Comparison of ENCODE assay signal across 8 cellular contexts in the genomic region with DNA sequence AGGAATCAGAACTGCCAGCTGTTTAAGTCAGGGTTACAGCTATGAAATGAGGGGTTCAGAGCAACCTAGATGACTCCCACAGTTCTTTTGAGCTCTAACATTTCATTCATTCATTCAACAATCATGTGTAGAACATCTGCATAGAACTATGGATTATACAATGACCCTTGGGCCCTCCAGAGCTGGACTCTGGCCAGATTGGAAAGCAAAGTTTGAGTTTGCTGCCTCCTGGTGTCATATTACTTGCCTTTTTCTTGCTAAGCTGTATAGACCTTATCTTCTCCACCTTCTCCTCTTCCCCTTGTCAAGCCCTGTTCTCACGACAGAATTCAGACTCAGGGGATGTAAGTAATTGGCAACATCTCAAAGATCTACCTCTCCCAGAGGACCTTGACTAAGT. TPM values are rescaled to one million over a fixed set of nuclear protein-coding genes. Genes with fewer than 3 reads are reported as not detected.
DNase-seq lines count a peak whose midpoint lies in the region; ATAC-seq, FAIRE-seq and TF ChIP-seq lines count a peak whose summit lies in the region.

No MANE protein-coding gene starts in this region.

- no peak overlapping the region for H2BK12ac ChIP-seq in H1 (ENCODE audit: low read depth, low read length)

- POLR2A ChIA-PET in H1 (lab: Charles Lee; ENCODE audit: partially characterized antibody): no interaction called here
- POLR2A ChIA-PET in naive thymus-derived CD8-positive, alpha-beta T cell (lab: Charles Lee): no interaction called here

- H3K27me3 ChIP-seq in H1 (replicated peaks in 1 of 4; ENCODE audit: control insufficient read depth in 3 of 4, extremely low read depth in 1 of 4, insufficient read depth in 3 of 4, low read length in 3 of 4): no peaks in the 10 kb centered on the region

- WGBS in H1 (ENCODE audit: extremely low coverage in 1 of 2, insufficient coverage in 1 of 2, insufficient read length in 1 of 2, insufficient replicate concordance in 2 of 2, low coverage in 1 of 2, low lambda C conversion rate in 2 of 2, missing lambda C conversion rate in 1 of 2), 2 experiments: 38% methylated on average over 1 of the region's 1 CpG; no CpG with 5 or more reads in 1 of the 2 experiments

- peaks cover 31% of the 10 kb centered on the region for H3K27me3 Mint-ChIP-seq in osteocyte (ENCODE audit: unreplicated experiment)
- peaks cover 3 to 33% (median 3%) of the 10 kb centered on the region in 5 donors for H3K27me3 Mint-ChIP-seq in naive thymus-derived CD8-positive, alpha-beta T cell

- no peak overlapping the region for H3K23ac ChIP-seq in H1 (ENCODE audit: insufficient read length)

- FAIRE-seq in H1 (lab: Jason Lieb, UNC): peak; percentile 86

- H3K36me3 Mint-ChIP-seq in osteocyte (ENCODE audit: unreplicated experiment): no peaks in the 10 kb centered on the region
- peaks cover 0 to 6% (median 0%) of the 10 kb centered on the region in 3 donors for H3K36me3 Mint-ChIP-seq in naive thymus-derived CD8-positive, alpha-beta T cell

- no peak for TF ChIP-seq EP300 in H1 (IDR thresholded peaks at IDR 0.05; ENCODE audit: borderline replicate concordance in 1 of 2, low read depth in 2 of 2, low read length in 2 of 2)

- H3K4me3 Mint-ChIP-seq in osteocyte (ENCODE audit: unreplicated experiment): no peak overlapping the region
- no peak overlapping the region for H3K4me3 Mint-ChIP-seq in naive thymus-derived CD8-positive, alpha-beta T cell

- peak; percentile 33 for DNase-seq in EH (ENCODE audit: low read depth)
- peak; percentile 16 for DNase-seq in MV-4-11 (lab: John Stamatoyannopoulos, UW)
- DNase-seq in H1 (ENCODE audit: low read depth in 1 of 2, low spot score in 2 of 2): no peak
- DNase-seq in osteocyte (ENCODE audit: extremely low spot score, unreplicated experiment): no peak
- DNase-seq in stimulated activated CD4-positive, alpha-beta T cell treated with anti-CD3 and anti-CD28 coated beads, Interleukin-2, amount 100 ng/mL, for 24 hours: no peak
- no peak for DNase-seq in cerebellum (ENCODE audit: low spot score)
- DNase-seq in cerebellar cortex (ENCODE audit: low spot score): no peak
- DNase-seq in naive thymus-derived CD8-positive, alpha-beta T cell: no peak

- no peak overlapping the region for H2BK15ac ChIP-seq in H1 (ENCODE audit: low read length)

- peak in 2 of 3 experiments; percentile 68 to 75; a peak in 3 of 4 replicates for TF ChIP-seq CTCF in H1 (IDR thresholded peaks at IDR 0.05; ENCODE audit: control extremely low read depth in 1 of 3, insufficient read depth in 1 of 3, low read depth in 1 of 3, low read length in 3 of 3)
- TF ChIP-seq CTCF in osteocyte (IDR thresholded peaks at IDR 0.05): peak; percentile 64

- H2AFZ ChIP-seq in H1 (ENCODE audit: low read length): no peak overlapping the region; the same call in 1 of the 2 replicates

- H2AK5ac ChIP-seq in H1 (ENCODE audit: low read depth, low read length): no peak overlapping the region

- no peak overlapping the region for H4K5ac ChIP-seq in H1 (ENCODE audit: insufficient read length, low read depth, low read length)

- H3K18ac ChIP-seq in H1 (ENCODE audit: extremely low read depth, low read length): no peak overlapping the region

- TF ChIP-seq POLR2A in H1 (IDR thresholded peaks at IDR 0.05; ENCODE audit: control extremely low read depth in 1 of 2, low read depth in 2 of 2, low read length in 2 of 2): no peak

- no peak overlapping the region for H3K4ac ChIP-seq in H1 (replicated peaks; ENCODE audit: insufficient read length, low read depth, low read length)

- H3K9ac ChIP-seq in H1 (replicated peaks in 1 of 4; ENCODE audit: extremely low read depth in 1 of 4, low read depth in 3 of 4, low read length in 3 of 4): no peak overlapping the region

- no peaks in the 10 kb centered on the region for H3K79me1 ChIP-seq in H1 (ENCODE audit: low read depth, low read length)

- no peaks in the 10 kb centered on the region for H3K23me2 ChIP-seq in H1 (ENCODE audit: low read depth, low read length)

- ATAC-seq in naive thymus-derived CD8-positive, alpha-beta T cell: no peak

- H3K4me1 ChIP-seq in H1 (replicated peaks in 1 of 4; ENCODE audit: control insufficient read depth in 3 of 4, insufficient read depth in 4 of 4, low read length in 3 of 4): no peaks in the 10 kb centered on the region

- no peak overlapping the region for H3K27ac ChIP-seq in H1 (ENCODE audit: low read depth, low read length)

- peak; percentile 83 to 88 for TF ChIP-seq RAD21 in H1 (IDR thresholded peaks at IDR 0.05 in 1 of 2, conservative IDR thresholded peaks at IDR 0.05 in 1 of 2; ENCODE audit: low read depth in 2 of 2, low read length in 2 of 2)

- H4K91ac ChIP-seq in H1 (replicated peaks; ENCODE audit: insufficient read length, low read length): no peak overlapping the region

- H3K9me3 ChIP-seq in H1 (ENCODE audit: insufficient read depth in 2 of 2, low read depth in 1 of 2, low read length in 1 of 2): no peaks in the 10 kb centered on the region; a peak in 1 of 4 replicates

- no peak overlapping the region for H3K14ac ChIP-seq in H1 (ENCODE audit: insufficient read length)

- H4K8ac ChIP-seq in H1 (ENCODE audit: extremely low read depth, insufficient read depth, low read length): no peak overlapping the region

- no peaks in the 10 kb centered on the region for H3K79me2 ChIP-seq in H1 (ENCODE audit: control insufficient read depth in 1 of 2, insufficient read depth in 2 of 2, low read length in 2 of 2)

- no peak overlapping the region for H2BK5ac ChIP-seq in H1 (ENCODE audit: low read depth, low read length)

- H3K9me3 Mint-ChIP-seq in osteocyte (ENCODE audit: unreplicated experiment): no peaks in the 10 kb centered on the region
- peaks cover 0 to 9% (median 3%) of the 10 kb centered on the region in 9 donors for H3K9me3 Mint-ChIP-seq in naive thymus-derived CD8-positive, alpha-beta T cell

- no peaks in the 10 kb centered on the region for H3K4me1 Mint-ChIP-seq in osteocyte (ENCODE audit: unreplicated experiment)
- H3K4me1 Mint-ChIP-seq in naive thymus-derived CD8-positive, alpha-beta T cell: no peaks in the 10 kb centered on the region

- CTCF ChIA-PET in H1 (lab: Charles Lee; ENCODE audit: partially characterized antibody): interaction anchor here (0.7 to 16.1 kb wide), 31 partner anchors 9 to 652 kb away, joined by 3 to 370 read pairs (median 4); no protein-coding TSS in a partner anchor

- H2BK20ac ChIP-seq in H1 (ENCODE audit: low read length): no peak overlapping the region

- H2BK120ac ChIP-seq in H1 (replicated peaks; ENCODE audit: low read depth, low read length): no peak overlapping the region

- H3K56ac ChIP-seq in H1 (replicated peaks; ENCODE audit: insufficient read length, low read depth, low read length): no peak overlapping the region

- H3K4me3 ChIP-seq in H1 (ENCODE audit: extremely low read depth in 1 of 4, insufficient read depth in 2 of 4, low read depth in 3 of 4, low read length in 4 of 4): no peak overlapping the region

- no peaks in the 10 kb centered on the region for H4K20me1 ChIP-seq in H1 (replicated peaks in 1 of 2; ENCODE audit: control insufficient read depth in 1 of 2, insufficient read depth in 2 of 2, low read length in 2 of 2)

- H3K4me2 ChIP-seq in H1 (ENCODE audit: insufficient read depth in 1 of 2, low read depth in 2 of 2, low read length in 2 of 2): no peak overlapping the region

- no peak overlapping the region for H3K27ac Mint-ChIP-seq in osteocyte (ENCODE audit: unreplicated experiment)
- H3K27ac Mint-ChIP-seq in naive thymus-derived CD8-positive, alpha-beta T cell: no peak overlapping the region

- no peaks in the 10 kb centered on the region for H3K36me3 ChIP-seq in H1 (ENCODE audit: control insufficient read depth in 2 of 4, insufficient read depth in 4 of 4, low read length in 3 of 4)

TF ChIP-seq in H1, 55 proteins besides CTCF, POLR2A, EP300 and RAD21:
- TF ChIP-seq EGR1 (IDR thresholded peaks at IDR 0.05; ENCODE audit: borderline replicate concordance, low read depth, low read length) (no peak), SUZ12 (IDR thresholded peaks at IDR 0.05; ENCODE audit: low read length) (no peak), BRCA1 (IDR thresholded peaks at IDR 0.05; ENCODE audit: low read depth, low read length) (no peak)

RNA-seq across cellular contexts. Expression of a gene that starts 4.0 kb away (rescaled TPM):
- not detected in 2 replicates for total RNA-seq in H1 (2021; fragmentation: NEBNext Ultra II Directional; extraction: Animal tissue kit (Norgen Biotek cat#: 25700))
- polyA plus RNA-seq in H1 (2011; rRNA removed): not detected in 2 replicates
- not detected for polyA plus RNA-seq in H1 (2011; cell fraction: cytosol; rRNA removed)
- not detected for polyA plus RNA-seq in H1 (2011; cell fraction: nucleus; rRNA removed)
- not detected in 4 replicates for polyA plus RNA-seq in H1 (2012, experiment 1 of 2)
- polyA plus RNA-seq in H1 (2012, experiment 2 of 2): not detected
- polyA plus RNA-seq in H1 (2013, experiment 1 of 2): not detected
- polyA plus RNA-seq in H1 (2013, experiment 2 of 2): not detected
- polyA minus RNA-seq in H1 (2011; rRNA and poly(A)+ RNA removed): not detected in 2 replicates
- not detected for polyA minus RNA-seq in H1 (2011; cell fraction: cytosol; rRNA and poly(A)+ RNA removed)
- not detected for polyA minus RNA-seq in H1 (2011; cell fraction: nucleus; rRNA and poly(A)+ RNA removed)
- total RNA-seq in osteocyte (not detected in 2 replicates), cerebellum (0.64 TPM)
- not detected for total RNA-seq in naive thymus-derived CD8-positive, alpha-beta T cell
- polyA plus RNA-seq in naive thymus-derived CD8-positive, alpha-beta T cell: not detected

Comparison
In these comparisons a context has a peak if more than half of its experiments do, and no peak if none do; other contexts are left out.
1. DNase-seq: peak in EH (single experiment) and MV-4-11 (single experiment); none in H1 (0 of 2), osteocyte (single experiment), stimulated activated CD4-positive, alpha-beta T cell treated with anti-CD3 and anti-CD28 coated beads, Interleukin-2, amount 100 ng/mL, for 24 hours (0 of 2), cerebellum (single experiment), cerebellar cortex (single experiment) and naive thymus-derived CD8-positive, alpha-beta T cell (0 of 10).